ENCODE assay signal across 9 cellular contexts in the genomic region with DNA sequence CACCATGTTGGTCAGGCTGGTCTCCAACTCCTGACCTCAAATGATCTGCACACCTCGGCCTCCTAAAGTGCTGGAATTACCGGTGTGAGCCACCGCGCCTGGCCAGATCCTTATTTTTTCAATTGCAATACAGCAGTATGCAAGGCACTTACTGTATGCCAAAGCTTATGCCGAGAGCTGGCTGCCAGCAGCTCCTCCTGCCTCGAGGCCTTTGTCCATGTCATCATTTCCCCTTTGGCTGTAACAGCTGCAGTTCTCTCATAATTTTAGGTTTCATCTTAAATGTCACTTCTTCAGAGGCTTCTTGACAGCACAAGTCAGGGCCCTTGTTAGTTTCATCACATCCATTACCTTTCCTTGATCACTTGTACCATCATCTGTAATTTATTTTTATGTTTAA. TPM values are rescaled to one million over a fixed set of nuclear protein-coding genes. Genes with fewer than 3 reads are reported as not detected.
DNase-seq lines count a peak whose midpoint lies in the region; ATAC-seq and TF ChIP-seq lines count a peak whose summit lies in the region.
"Had no signal": no experiment of that assay in that cellular context is flagged by ENCODE, and none has a peak within 500 bp of the region (broad histone marks: within the 10 kb centered on the region; RNA-seq: fewer than 3 reads in every experiment).

No MANE protein-coding gene starts in this region.

- no peaks in the 10 kb centered on the region for H3K27me3 Mint-ChIP-seq in T-helper 17 cell
- H3K27me3 Mint-ChIP-seq: effector memory CD8-positive, alpha-beta T cell had no signal

- DNase-seq in cardiac muscle cell (ENCODE audit: low read depth in 1 of 2, low spot score in 1 of 2) (peak in 1 of 2 donors; percentile 40), cardiac septum (ENCODE audit: low spot score) (no peak), T-helper 17 cell (no peak), substantia nigra (lab: John Stamatoyannopoulos, UW) (peak in 3 of 49 donors; percentile 12 to 20 (median 20)), midbrain (lab: John Stamatoyannopoulos, UW) (no peak)
- DNase-seq in activated CD4-positive, CD25-positive, alpha-beta regulatory T cell (lab: John Stamatoyannopoulos, UW) = no peak
- DNase-seq: effector memory CD8-positive, alpha-beta T cell had no signal

- peak overlapping the region; percentile 92 for H3K4me3 Mint-ChIP-seq in T-helper 17 cell

- WGBS in gastroesophageal sphincter (ENCODE audit: low coverage in 1 of 2), 2 donors = 49 to 51% methylated on average over 4 to 5 of the region's 6 CpGs

- ATAC-seq in T-helper 17 cell (no peak), gastroesophageal sphincter (no peak), GM21529 (IDR thresholded peaks at IDR 0.05; ENCODE audit: unreplicated experiment) (no peak)
- ATAC-seq: effector memory CD8-positive, alpha-beta T cell had no signal

- no peaks in the 10 kb centered on the region for H3K36me3 ChIP-seq in cardiac muscle cell
- peaks cover 0 to 8% of the 10 kb centered on the region in 2 donors for H3K36me3 ChIP-seq in gastroesophageal sphincter

- no peak for TF ChIP-seq CTCF in cardiac muscle cell (IDR thresholded peaks at IDR 0.05; ENCODE audit: low read depth, low read length)
- TF ChIP-seq CTCF in gastroesophageal sphincter (IDR thresholded peaks at IDR 0.05) = no peak

- no peak for TF ChIP-seq EP300 in gastroesophageal sphincter (IDR thresholded peaks at IDR 0.05)

- intact Hi-C loops in cardiac septum (cut with DNase I) = no loop called here

- H3K27me3 ChIP-seq in cardiac muscle cell = no peaks in the 10 kb centered on the region
- H3K27me3 ChIP-seq in gastroesophageal sphincter = no peaks in the 10 kb centered on the region

- TF ChIP-seq POLR2A in gastroesophageal sphincter (IDR thresholded peaks at IDR 0.05) = no peak

- H3K27ac Mint-ChIP-seq in T-helper 17 cell = peak overlapping the region; percentile 99

- peak overlapping the region; percentile 96 for H3K27ac ChIP-seq in cardiac muscle cell
- H3K27ac ChIP-seq in gastroesophageal sphincter = peak overlapping the region in 3 of 4 donors; percentile 89 to 97 (median 91)
- peak overlapping the region; percentile 53 for H3K27ac ChIP-seq in substantia nigra (ENCODE audit: low read depth, low read length, poor library complexity, severe bottlenecking)

- H3K4me3 ChIP-seq in cardiac muscle cell = no peak overlapping the region
- no peak overlapping the region for H3K4me3 ChIP-seq in gastroesophageal sphincter

- peaks cover 24% of the 10 kb centered on the region for H3K4me1 ChIP-seq in cardiac muscle cell (ENCODE audit: low read depth)
- H3K4me1 ChIP-seq in gastroesophageal sphincter = peaks cover 0 to 43% (median 10%) of the 10 kb centered on the region in 3 donors

- H3K4me1 Mint-ChIP-seq in T-helper 17 cell = peaks cover 28% of the 10 kb centered on the region

- H3K9me3 ChIP-seq in cardiac muscle cell (ENCODE audit: low read depth) (no peaks in the 10 kb centered on the region), T-helper 17 cell (ENCODE audit: control insufficient read depth, low read length, poor library complexity, severe bottlenecking) (no peaks in the 10 kb centered on the region), gastroesophageal sphincter (no peaks in the 10 kb centered on the region)

- no peaks in the 10 kb centered on the region for H3K36me3 Mint-ChIP-seq in T-helper 17 cell (ENCODE audit: low read depth)

RNA-seq across cellular contexts. Expression of gene SREBF2, which starts 1.5 kb away (rescaled TPM):
- total RNA-seq in cardiac muscle cell (259 and 273 TPM in 2 replicates), cardiac septum (105 TPM), T-helper 17 cell (100 to 1,000 TPM; 102 to 106 TPM), gastroesophageal sphincter (100 to 1,000 TPM in 1 of 4 donors, 10 to 100 TPM in 3; 39.7 to 101 (median 58.8) TPM)
- polyA plus RNA-seq in cardiac muscle cell = 225 and 238 TPM in 2 replicates

RNA-seq across cellular contexts. Expression of gene CCDC134, which starts 30.9 kb away (rescaled TPM):
- 14.8 and 19.3 TPM in 2 replicates for total RNA-seq in cardiac muscle cell
- polyA plus RNA-seq in cardiac muscle cell = 10.3 and 11.5 TPM in 2 replicates
- 2.9 TPM for total RNA-seq in cardiac septum
- 10 to 100 TPM; 13.7 to 14.2 TPM for total RNA-seq in T-helper 17 cell
- total RNA-seq in gastroesophageal sphincter = 1 to 10 TPM; 3.8 to 8.9 (median 5.4) TPM
